19 cellular contexts compared by ENCODE assay signal in genomic region chr7:96996937-96997511, GRCh38. TPM values are rescaled to one million over a fixed set of nuclear protein-coding genes. Genes with fewer than 3 reads are reported as not detected.
"Had no signal": no experiment of that assay in that cellular context is flagged by ENCODE, and none has a peak within 500 bp of the region (broad histone marks: within the 10 kb centered on the region; RNA-seq: fewer than 3 reads in every experiment).

No MANE protein-coding gene starts in this region.

- H3K9me3 Mint-ChIP-seq: dendritic cell treated with granulocyte-macrophage colony-stimulating factor and Interleukin-4, amounts not matched to agents 40 ng/mL and 50 ng/mL, for 4 days had no signal

- H3K4me1 ChIP-seq: adrenal gland, right lobe of liver, transverse colon had no signal

- H3K4me3 ChIP-seq: adrenal gland, lower lobe of right lung, right lobe of liver, spleen, transverse colon had no signal

- H3K4me3 Mint-ChIP-seq: activated B cell treated with CpG ODN at 0.5 μM for 24 hours; activated CD4-positive, alpha-beta T cell treated with anti-CD3 and anti-CD28 coated beads, Interleukin-2, amount 10 ng/mL, durations not matched to agents 24 days and 14 days; dendritic cell treated with granulocyte-macrophage colony-stimulating factor and Interleukin-4, amounts not matched to agents 40 ng/mL and 50 ng/mL, for 4 days; effector memory CD8-positive, alpha-beta T cell; immature natural killer cell; naive B cell had no signal

- H3K36me3 ChIP-seq: adrenal gland, lower lobe of right lung, right lobe of liver, spleen, transverse colon had no signal

- ATAC-seq: effector memory CD8-positive, alpha-beta T cell; left cardiac atrium; lower lobe of right lung; right lobe of liver had no signal

- H3K27ac ChIP-seq: adrenal gland, epithelial cell of prostate, lower lobe of right lung, right lobe of liver, spleen, transverse colon had no signal

- DNase-seq: activated B cell treated with CpG ODN at 0.5 μM for 24 hours; activated CD4-positive, alpha-beta T cell treated with anti-CD3 and anti-CD28 coated beads, Interleukin-2, amount 10 ng/mL, durations not matched to agents 24 days and 14 days; activated naive CD4-positive, alpha-beta T cell treated with anti-CD3 and anti-CD28 coated beads, Interleukin-2, amount 50 U/mL, for 16 hours; adrenal gland; effector memory CD8-positive, alpha-beta T cell; hypothalamus; immature natural killer cell; left cardiac atrium; lower lobe of right lung; naive B cell; right lobe of liver; spleen; stimulated activated CD4-positive, alpha-beta T cell treated with anti-CD3 and anti-CD28 coated beads, Interleukin-1b, Interleukin-23, amount 100 ng/mL, for 48 hours; stimulated activated naive CD4-positive, alpha-beta T cell; substantia nigra; transverse colon had no signal

- H3K27ac Mint-ChIP-seq: activated B cell treated with CpG ODN at 0.5 μM for 24 hours; activated CD4-positive, alpha-beta T cell treated with anti-CD3 and anti-CD28 coated beads, Interleukin-2, amount 10 ng/mL, durations not matched to agents 24 days and 14 days; dendritic cell treated with granulocyte-macrophage colony-stimulating factor and Interleukin-4, amounts not matched to agents 40 ng/mL and 50 ng/mL, for 4 days; effector memory CD8-positive, alpha-beta T cell; immature natural killer cell had no signal

- H3K4me1 Mint-ChIP-seq: immature natural killer cell had no signal

RNA-seq across cellular contexts. Expression of gene DLX6, which starts 8.3 kb away (rescaled TPM):
- total RNA-seq: activated B cell treated with CpG ODN at 0.5 μM for 24 hours; activated CD4-positive, alpha-beta T cell treated with anti-CD3 and anti-CD28 coated beads, Interleukin-2, amount 10 ng/mL, durations not matched to agents 24 days and 14 days; activated CD8-positive, alpha-beta memory T cell treated with anti-CD3 and anti-CD28 coated beads for 36 hours; lower lobe of right lung; right lobe of liver; spleen; transverse colon had no signal
- polyA plus RNA-seq: adrenal gland, immature natural killer cell, spleen had no signal

RNA-seq across cellular contexts. Expression of gene DLX5, which starts 27.6 kb away (rescaled TPM):
- total RNA-seq: activated B cell treated with CpG ODN at 0.5 μM for 24 hours; activated CD4-positive, alpha-beta T cell treated with anti-CD3 and anti-CD28 coated beads, Interleukin-2, amount 10 ng/mL, durations not matched to agents 24 days and 14 days; activated CD8-positive, alpha-beta memory T cell treated with anti-CD3 and anti-CD28 coated beads for 36 hours; lower lobe of right lung; right lobe of liver; transverse colon had no signal
- polyA plus RNA-seq: immature natural killer cell had no signal
